10 cellular contexts compared by ENCODE assay signal in the genomic region with DNA sequence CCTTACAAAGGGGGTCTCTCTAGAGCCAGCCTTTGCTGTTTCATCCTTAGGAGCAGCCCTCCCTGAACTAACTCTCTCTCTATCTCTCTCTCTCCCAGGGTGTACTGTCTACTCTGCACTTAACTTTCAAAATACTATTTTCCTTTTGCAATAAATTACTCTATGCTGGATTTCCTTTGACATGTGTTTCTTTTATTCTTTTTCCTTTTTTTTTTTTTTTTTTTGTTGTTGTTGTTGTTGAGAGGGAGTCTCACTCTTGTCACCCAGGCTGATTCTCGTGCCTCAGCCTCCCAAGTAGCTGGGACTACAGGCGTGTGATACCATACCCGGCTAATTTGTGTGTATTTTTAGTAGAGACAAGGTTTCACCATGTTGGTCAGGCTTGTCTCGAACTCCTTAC. TPM values are rescaled to one million over a fixed set of nuclear protein-coding genes. Genes with fewer than 3 reads are reported as not detected.
DNase-seq lines count a peak whose midpoint lies in the region; ATAC-seq lines count a peak whose summit lies in the region.
"Had no signal": no experiment of that assay in that cellular context is flagged by ENCODE, and none has a peak within 500 bp of the region (broad histone marks: within the 10 kb centered on the region; RNA-seq: fewer than 3 reads in every experiment).

No MANE protein-coding gene starts in this region.

- H3K4ac ChIP-seq in mesenchymal stem cell (ENCODE audit: low read depth in 1 of 2, low read length in 2 of 2): peak overlapping the region in 1 of 2 experiments; percentile 86

- peak overlapping the region; percentile 94 for H3K4me3 Mint-ChIP-seq in stimulated activated naive CD8-positive, alpha-beta T cell treated with anti-CD3 and anti-CD28 coated beads, Interleukin-15, Interleukin-2, amounts not matched to agents 100 ng/mL and 50 ng/mL, for 24 hours
- peak overlapping the region; percentile 92 for H3K4me3 Mint-ChIP-seq in activated naive CD8-positive, alpha-beta T cell treated with anti-CD3 and anti-CD28 coated beads for 36 hours

- no peak overlapping the region for H4K91ac ChIP-seq in mesenchymal stem cell (ENCODE audit: low read length)

- H2AFZ ChIP-seq in mesenchymal stem cell (ENCODE audit: low read depth, low read length): no peak overlapping the region

- H2AK5ac ChIP-seq in mesenchymal stem cell (ENCODE audit: low read length, severe bottlenecking): no peak overlapping the region

- H3K27me3 Mint-ChIP-seq in stimulated activated naive CD8-positive, alpha-beta T cell treated with anti-CD3 and anti-CD28 coated beads, Interleukin-15, Interleukin-2, amounts not matched to agents 100 ng/mL and 50 ng/mL, for 24 hours: no peaks in the 10 kb centered on the region
- H3K27me3 Mint-ChIP-seq in activated naive CD8-positive, alpha-beta T cell treated with anti-CD3 and anti-CD28 coated beads for 36 hours: no peaks in the 10 kb centered on the region

- H2BK15ac ChIP-seq in mesenchymal stem cell (ENCODE audit: low read depth, poor library complexity, severe bottlenecking): no peak overlapping the region

- no peak overlapping the region for H3K14ac ChIP-seq in mesenchymal stem cell (ENCODE audit: low read length in 2 of 2)

- peaks cover 46% of the 10 kb centered on the region for H3K4me1 Mint-ChIP-seq in stimulated activated naive CD8-positive, alpha-beta T cell treated with anti-CD3 and anti-CD28 coated beads, Interleukin-15, Interleukin-2, amounts not matched to agents 100 ng/mL and 50 ng/mL, for 24 hours (ENCODE audit: low read depth)
- peaks cover 31% of the 10 kb centered on the region for H3K4me1 Mint-ChIP-seq in activated naive CD8-positive, alpha-beta T cell treated with anti-CD3 and anti-CD28 coated beads for 36 hours

- H3K27ac Mint-ChIP-seq in stimulated activated naive CD8-positive, alpha-beta T cell treated with anti-CD3 and anti-CD28 coated beads, Interleukin-15, Interleukin-2, amounts not matched to agents 100 ng/mL and 50 ng/mL, for 24 hours: peak overlapping the region; percentile 87
- peak overlapping the region; percentile 92 for H3K27ac Mint-ChIP-seq in activated naive CD8-positive, alpha-beta T cell treated with anti-CD3 and anti-CD28 coated beads for 36 hours

- peaks cover 14% of the 10 kb centered on the region for H3K4me1 ChIP-seq in mesenchymal stem cell (ENCODE audit: control insufficient read depth, insufficient read depth, low read depth, low read length)

- H2BK12ac ChIP-seq in mesenchymal stem cell (ENCODE audit: low read length in 2 of 2): no peak overlapping the region

- ATAC-seq in stimulated activated naive CD8-positive, alpha-beta T cell treated with anti-CD3 and anti-CD28 coated beads, Interleukin-15, Interleukin-2, amounts not matched to agents 100 U/mL and 50 U/mL, for 24 hours: no peak
- ATAC-seq in GM19328 (IDR thresholded peaks at IDR 0.05; ENCODE audit: unreplicated experiment): no peak

- no peaks in the 10 kb centered on the region for H3K27me3 ChIP-seq in mesenchymal stem cell (ENCODE audit: control insufficient read depth in 1 of 2, insufficient read depth in 1 of 2, low read length in 2 of 2)
- H3K27me3 ChIP-seq: adrenal gland had no signal

- H3K36me3 Mint-ChIP-seq in stimulated activated naive CD8-positive, alpha-beta T cell treated with anti-CD3 and anti-CD28 coated beads, Interleukin-15, Interleukin-2, amounts not matched to agents 100 ng/mL and 50 ng/mL, for 24 hours (ENCODE audit: low read depth): peaks cover 22% of the 10 kb centered on the region
- H3K36me3 Mint-ChIP-seq in activated naive CD8-positive, alpha-beta T cell treated with anti-CD3 and anti-CD28 coated beads for 36 hours: peaks cover 13% of the 10 kb centered on the region

- no peak overlapping the region for H4K8ac ChIP-seq in mesenchymal stem cell (ENCODE audit: low read length)

- peak overlapping the region in 1 of 2 experiments; percentile 18 for H3K4me3 ChIP-seq in mesenchymal stem cell (ENCODE audit: insufficient read depth in 1 of 2, low read depth in 1 of 2, low read length in 2 of 2)

- DNase-seq in stimulated activated naive CD8-positive, alpha-beta T cell treated with anti-CD3 and anti-CD28 coated beads, Interleukin-15, Interleukin-2, amounts not matched to agents 100 U/mL and 50 U/mL, for 24 hours: no peak
- no peak for DNase-seq in activated naive CD8-positive, alpha-beta T cell treated with anti-CD3 and anti-CD28 coated beads for 36 hours
- no peak for DNase-seq in mesenchymal stem cell
- no peak for DNase-seq in SHP77 (lab: John Stamatoyannopoulos, UW)
- DNase-seq in NCI-H524 treated with DMSO at 0.1 percent for 48 hours (lab: John Stamatoyannopoulos, UW): no peak
- DNase-seq in germinal center (ENCODE audit: low spot score): no peak
- DNase-seq: T1000 had no signal

- peak overlapping the region; percentile 97 for H3K9ac ChIP-seq in mesenchymal stem cell (ENCODE audit: low read length)

- no peaks in the 10 kb centered on the region for H3K9me3 Mint-ChIP-seq in stimulated activated naive CD8-positive, alpha-beta T cell treated with anti-CD3 and anti-CD28 coated beads, Interleukin-15, Interleukin-2, amounts not matched to agents 100 ng/mL and 50 ng/mL, for 24 hours
- H3K9me3 Mint-ChIP-seq in activated naive CD8-positive, alpha-beta T cell treated with anti-CD3 and anti-CD28 coated beads for 36 hours: no peaks in the 10 kb centered on the region

- H3K9me3 ChIP-seq in mesenchymal stem cell (ENCODE audit: control insufficient read depth, low read length): no peaks in the 10 kb centered on the region
- H3K9me3 ChIP-seq: adrenal gland had no signal

- peaks cover 1% of the 10 kb centered on the region for H3K79me1 ChIP-seq in mesenchymal stem cell (replicated peaks; ENCODE audit: low read length, poor library complexity, severe bottlenecking)

- no peak overlapping the region for H3K18ac ChIP-seq in mesenchymal stem cell (ENCODE audit: low read depth in 1 of 2, low read length in 2 of 2)

- WGBS in mesenchymal stem cell: 91% methylated on average over 4 of the region's 4 CpGs

- peaks cover 13 to 14% of the 10 kb centered on the region in 2 experiments for H3K36me3 ChIP-seq in mesenchymal stem cell (ENCODE audit: control insufficient read depth in 1 of 2, insufficient read depth in 2 of 2, low read depth in 1 of 2, low read length in 2 of 2)

- H3K27ac ChIP-seq in mesenchymal stem cell (ENCODE audit: low read length, poor library complexity, severe bottlenecking): no peak overlapping the region

- no peak overlapping the region for H2BK5ac ChIP-seq in mesenchymal stem cell (ENCODE audit: low read depth, low read length, poor library complexity, severe bottlenecking)

- peak overlapping the region; percentile 42 for H2BK120ac ChIP-seq in mesenchymal stem cell (ENCODE audit: low read depth, low read length)

- no peak overlapping the region for H3K4me2 ChIP-seq in mesenchymal stem cell (ENCODE audit: low read length, poor library complexity, severe bottlenecking)

- H3K23ac ChIP-seq in mesenchymal stem cell (ENCODE audit: low read length in 2 of 2): no peak overlapping the region

RNA-seq across cellular contexts. Expression of a gene that starts 1.5 kb away (rescaled TPM):
- 10 to 100 TPM; 21.1 to 22.3 TPM for total RNA-seq in activated naive CD8-positive, alpha-beta T cell treated with anti-CD3 and anti-CD28 coated beads for 36 hours
- polyA plus RNA-seq in mesenchymal stem cell (2013, experiment 1 of 2): 27.8 TPM
- 28.1 TPM for polyA plus RNA-seq in mesenchymal stem cell (2013, experiment 2 of 2)

RNA-seq across cellular contexts. Expression of a gene that starts 5.8 kb away (rescaled TPM):
- 10 to 100 TPM; 96.3 to 97.2 TPM for total RNA-seq in activated naive CD8-positive, alpha-beta T cell treated with anti-CD3 and anti-CD28 coated beads for 36 hours
- polyA plus RNA-seq in mesenchymal stem cell (2013, experiment 1 of 2): 239 TPM
- 239 TPM for polyA plus RNA-seq in mesenchymal stem cell (2013, experiment 2 of 2)

RNA-seq across cellular contexts. Expression of a gene that starts 18.2 kb away (rescaled TPM):
- 100 to 1,000 TPM; 476 to 482 TPM for total RNA-seq in activated naive CD8-positive, alpha-beta T cell treated with anti-CD3 and anti-CD28 coated beads for 36 hours
- polyA plus RNA-seq in mesenchymal stem cell (2013, experiment 1 of 2): 37.4 TPM
- 35.4 TPM for polyA plus RNA-seq in mesenchymal stem cell (2013, experiment 2 of 2)

RNA-seq across cellular contexts. Expression of a gene that starts 18.5 kb away (rescaled TPM):
- 10 to 100 TPM; 13.0 to 13.1 TPM for total RNA-seq in activated naive CD8-positive, alpha-beta T cell treated with anti-CD3 and anti-CD28 coated beads for 36 hours
- polyA plus RNA-seq in mesenchymal stem cell (2013, experiment 1 of 2): 28.0 TPM
- polyA plus RNA-seq in mesenchymal stem cell (2013, experiment 2 of 2): 25.3 TPM

RNA-seq across cellular contexts. Expression of a gene that starts 33.4 kb away (rescaled TPM):
- total RNA-seq in activated naive CD8-positive, alpha-beta T cell treated with anti-CD3 and anti-CD28 coated beads for 36 hours: 1 to 10 TPM; 9.0 to 9.4 TPM
- 8.8 TPM for polyA plus RNA-seq in mesenchymal stem cell (2013, experiment 1 of 2)
- polyA plus RNA-seq in mesenchymal stem cell (2013, experiment 2 of 2): 8.6 TPM
